Comparison of ENCODE assay signal across 1 cellular context in the genomic region with DNA sequence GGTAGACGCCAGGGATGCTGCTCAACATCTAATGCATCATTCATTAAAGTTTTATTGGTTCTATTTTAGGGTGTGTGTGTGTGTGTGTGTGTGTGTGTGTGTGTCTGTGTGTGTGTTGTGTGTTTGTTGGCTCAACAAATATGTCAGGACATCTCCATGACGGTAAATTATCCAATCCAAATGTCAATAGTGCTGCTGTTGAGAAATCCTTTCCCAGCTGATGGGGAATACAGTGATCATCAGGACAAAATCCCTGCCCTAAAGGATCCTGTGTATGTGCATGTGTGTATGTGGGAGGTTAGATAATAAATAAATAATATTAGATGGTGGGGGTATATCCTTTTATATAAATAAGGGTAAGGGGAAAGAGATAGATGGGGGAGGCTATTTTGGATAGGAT.
TF ChIP-seq lines count a peak whose summit lies in the region.

No MANE protein-coding gene starts in this region.

TF ChIP-seq in HepG2, 621 proteins besides CTCF, POLR2A, EP300 and RAD21 (continued from another document):
- TF ChIP-seq, protein P1, sequence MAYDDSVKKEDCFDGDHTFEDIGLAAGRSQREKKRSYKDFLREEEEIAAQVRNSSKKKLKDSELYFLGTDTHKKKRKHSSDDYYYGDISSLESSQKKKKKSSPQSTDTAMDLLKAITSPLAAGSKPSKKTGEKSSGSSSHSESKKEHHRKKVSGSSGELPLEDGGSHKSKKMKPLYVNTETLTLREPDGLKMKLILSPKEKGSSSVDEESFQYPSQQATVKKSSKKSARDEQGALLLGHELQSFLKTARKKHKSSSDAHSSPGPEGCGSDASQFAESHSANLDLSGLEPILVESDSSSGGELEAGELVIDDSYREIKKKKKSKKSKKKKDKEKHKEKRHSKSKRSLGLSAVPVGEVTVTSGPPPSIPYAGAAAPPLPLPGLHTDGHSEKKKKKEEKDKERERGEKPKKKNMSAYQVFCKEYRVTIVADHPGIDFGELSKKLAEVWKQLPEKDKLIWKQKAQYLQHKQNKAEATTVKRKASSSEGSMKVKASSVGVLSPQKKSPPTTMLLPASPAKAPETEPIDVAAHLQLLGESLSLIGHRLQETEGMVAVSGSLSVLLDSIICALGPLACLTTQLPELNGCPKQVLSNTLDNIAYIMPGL (CRISPR knock-in tag; IDR thresholded peaks at IDR 0.05; ENCODE audit: borderline replicate concordance in 1 of 2, low read depth in 1 of 2): no peak
- TF ChIP-seq, protein P2, sequence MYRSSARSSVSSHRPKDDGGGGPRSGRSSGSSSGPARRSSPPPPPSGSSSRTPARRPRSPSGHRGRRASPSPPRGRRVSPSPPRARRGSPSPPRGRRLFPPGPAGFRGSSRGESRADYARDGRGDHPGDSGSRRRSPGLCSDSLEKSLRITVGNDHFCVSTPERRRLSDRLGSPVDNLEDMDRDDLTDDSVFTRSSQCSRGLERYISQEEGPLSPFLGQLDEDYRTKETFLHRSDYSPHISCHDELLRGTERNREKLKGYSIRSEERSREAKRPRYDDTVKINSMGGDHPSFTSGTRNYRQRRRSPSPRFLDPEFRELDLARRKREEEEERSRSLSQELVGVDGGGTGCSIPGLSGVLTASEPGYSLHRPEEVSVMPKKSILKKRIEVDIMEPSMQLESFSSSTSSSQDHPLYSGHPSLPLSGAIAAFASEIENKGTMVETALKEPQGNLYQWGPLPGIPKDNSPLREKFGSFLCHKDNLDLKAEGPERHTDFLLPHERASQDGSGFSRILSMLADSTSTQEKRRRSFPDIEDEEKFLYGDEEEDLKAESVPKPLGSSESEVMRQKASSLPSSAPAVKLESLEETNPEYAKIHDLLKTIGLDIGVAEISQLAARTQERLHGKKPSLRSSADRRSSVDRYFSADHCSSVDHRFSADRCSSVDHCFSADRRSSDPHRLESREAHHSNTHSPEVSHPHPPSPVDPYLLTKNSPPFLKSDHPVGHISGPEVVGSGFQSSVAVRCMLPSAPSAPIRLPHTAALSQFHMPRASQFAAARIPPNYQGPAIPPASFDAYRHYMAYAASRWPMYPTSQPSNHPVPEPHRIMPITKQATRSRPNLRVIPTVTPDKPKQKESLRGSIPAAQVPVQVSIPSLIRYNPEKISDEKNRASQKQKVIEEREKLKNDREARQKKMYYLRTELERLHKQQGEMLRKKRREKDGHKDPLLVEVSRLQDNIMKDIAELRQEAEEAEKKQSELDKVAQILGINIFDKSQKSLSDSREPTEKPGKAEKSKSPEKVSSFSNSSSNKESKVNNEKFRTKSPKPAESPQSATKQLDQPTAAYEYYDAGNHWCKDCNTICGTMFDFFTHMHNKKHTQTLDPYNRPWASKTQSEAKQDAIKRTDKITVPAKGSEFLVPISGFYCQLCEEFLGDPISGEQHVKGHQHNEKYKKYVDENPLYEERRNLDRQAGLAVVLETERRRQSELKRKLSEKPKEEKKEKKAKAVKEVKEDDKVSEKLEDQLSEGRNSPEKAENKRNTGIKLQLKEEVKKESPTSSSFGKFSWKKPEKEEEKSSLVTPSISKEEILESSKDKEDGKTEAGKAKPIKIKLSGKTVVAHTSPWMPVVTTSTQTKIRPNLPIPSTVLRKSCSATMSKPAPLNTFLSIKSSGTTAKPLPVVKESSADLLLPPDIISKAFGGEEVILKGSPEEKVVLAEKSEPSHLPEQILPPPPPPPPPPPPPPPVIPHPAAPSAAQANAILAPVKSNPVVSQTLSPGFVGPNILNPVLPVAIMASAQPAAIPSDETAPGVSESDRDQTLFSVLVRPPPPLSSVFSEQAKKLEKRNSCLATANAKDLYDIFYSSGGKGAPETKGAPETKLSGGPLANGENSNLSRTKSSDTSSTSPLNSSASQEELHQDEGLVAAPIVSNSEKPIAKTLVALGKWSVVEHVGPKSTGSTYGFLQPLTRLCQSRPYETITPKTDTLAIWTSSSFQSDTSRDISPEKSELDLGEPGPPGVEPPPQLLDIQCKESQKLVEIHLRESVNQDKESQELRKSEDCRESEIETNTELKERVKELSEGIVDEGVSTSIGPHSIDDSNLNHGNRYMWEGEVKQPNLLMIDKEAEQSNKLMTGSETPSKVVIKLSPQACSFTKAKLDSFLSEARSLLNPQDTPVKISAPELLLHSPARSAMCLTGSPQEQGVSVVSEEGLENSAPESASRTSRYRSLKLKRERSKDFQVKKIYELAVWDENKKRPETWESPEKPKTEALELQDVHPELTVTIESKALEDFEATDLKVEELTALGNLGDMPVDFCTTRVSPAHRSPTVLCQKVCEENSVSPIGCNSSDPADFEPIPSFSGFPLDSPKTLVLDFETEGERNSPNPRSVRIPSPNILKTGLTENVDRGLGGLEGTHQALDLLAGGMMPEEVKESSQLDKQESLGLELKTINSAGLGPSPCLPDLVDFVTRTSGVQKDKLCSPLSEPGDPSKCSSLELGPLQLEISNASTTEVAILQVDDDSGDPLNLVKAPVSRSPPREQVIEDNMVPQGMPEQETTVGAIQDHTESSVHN (CRISPR knock-in tag; IDR thresholded peaks at IDR 0.05): no peak
- no peak for TF ChIP-seq NFYB (CRISPR knock-in tag; IDR thresholded peaks at IDR 0.05)
